ENCODE assay signal across 33 cellular contexts in genomic region chrY:13520474-13520873, GRCh38. TPM values are rescaled to one million over a fixed set of nuclear protein-coding genes. Genes with fewer than 3 reads are reported as not detected.
"Had no signal": no experiment of that assay in that cellular context is flagged by ENCODE, and none has a peak within 500 bp of the region (broad histone marks: within the 10 kb centered on the region; RNA-seq: fewer than 3 reads in every experiment).

No MANE protein-coding gene starts in this region.

- H3K27me3 Mint-ChIP-seq: activated B cell treated with CpG ODN at 0.5 μM for 24 hours; activated CD4-positive, alpha-beta memory T cell treated with anti-CD3 and anti-CD28 coated beads for 36 hours; activated CD4-positive, alpha-beta T cell treated with anti-CD3 and anti-CD28 coated beads, Interleukin-2, amount 10 ng/mL, durations not matched to agents 24 days and 14 days; activated naive CD8-positive, alpha-beta T cell treated with anti-CD3 and anti-CD28 coated beads, Interleukin-2, amount 10 ng/mL, durations not matched to agents 7 days and 5 days; activated T-helper 17 cell treated with anti-CD3 and anti-CD28 coated beads, Interleukin-2, amount 50 U/mL, for 72 hours had no signal

- H3K4me1 Mint-ChIP-seq: activated B cell treated with CpG ODN at 0.5 μM for 24 hours; activated CD4-positive, alpha-beta T cell treated with anti-CD3 and anti-CD28 coated beads, Interleukin-2, amount 10 ng/mL, durations not matched to agents 24 days and 14 days; activated naive CD8-positive, alpha-beta T cell treated with anti-CD3 and anti-CD28 coated beads, Interleukin-2, amount 10 ng/mL, durations not matched to agents 7 days and 5 days; activated T-helper 17 cell treated with anti-CD3 and anti-CD28 coated beads, Interleukin-2, amount 50 U/mL, for 72 hours had no signal

- DNase-seq: activated B cell treated with CpG ODN at 0.5 μM for 24 hours; activated CD4-positive, alpha-beta memory T cell treated with anti-CD3 and anti-CD28 coated beads for 36 hours; activated CD4-positive, alpha-beta T cell treated with anti-CD3 and anti-CD28 coated beads for 4 hours; activated CD4-positive, alpha-beta T cell treated with anti-CD3 and anti-CD28 coated beads, Interleukin-2, amount 10 ng/mL, durations not matched to agents 24 days and 14 days; activated CD4-positive, alpha-beta T cell treated with anti-CD3 and anti-CD28 coated beads, Interleukin-2, amount 50 U/mL, for 1 hour; activated CD4-positive, alpha-beta T cell treated with anti-CD3 and anti-CD28 coated beads, Interleukin-2, amount 50 U/mL, for 4 hours; activated CD4-positive, CD25-positive, alpha-beta regulatory T cell treated with anti-CD3 and anti-CD28 coated beads, Interleukin-2, amount 50 U/mL, for 72 hours; activated CD8-positive, alpha-beta memory T cell treated with anti-CD3 and anti-CD28 coated beads, Interleukin-2, amount 50 U/mL, for 4 hours; activated CD8-positive, alpha-beta T cell treated with anti-CD3 and anti-CD28 coated beads for 36 hours; activated effector memory CD4-positive, alpha-beta T cell treated with anti-CD3 and anti-CD28 coated beads, Interleukin-2, amount 50 U/mL, for 16 hours; activated gamma-delta T cell treated with Interleukin-2 at 50 U/mL for 16 hours; activated naive CD4-positive, alpha-beta T cell; activated naive CD4-positive, alpha-beta T cell treated with anti-CD3 and anti-CD28 coated beads for 36 hours; activated naive CD4-positive, alpha-beta T cell treated with anti-CD3 and anti-CD28 coated beads, Interleukin-2, amount 50 U/mL, for 16 hours; activated naive CD8-positive, alpha-beta T cell treated with anti-CD3 and anti-CD28 coated beads, Interleukin-2, amount 10 ng/mL, durations not matched to agents 7 days and 5 days; activated T-cell treated with anti-CD3 and anti-CD28 coated beads for 4 hours; activated T-cell treated with anti-CD3 and anti-CD28 coated beads, Interleukin-2, amount 50 U/mL, for 1 hour; activated T-cell treated with anti-CD3 and anti-CD28 coated beads, Interleukin-2, amount 50 U/mL, for 4 hours; activated T-cell treated with anti-CD3 and anti-CD28 coated beads, Interleukin-2, amount 50 U/mL, for 72 hours; adrenal gland; amniotic stem cell; aorta; body of pancreas; brain microvascular endothelial cell; central memory CD4-positive, alpha-beta T cell; T-helper 2 cell; T-helper 9 cell had no signal

- H3K36me3 Mint-ChIP-seq: activated CD4-positive, alpha-beta memory T cell treated with anti-CD3 and anti-CD28 coated beads for 36 hours; activated naive CD8-positive, alpha-beta T cell treated with anti-CD3 and anti-CD28 coated beads, Interleukin-2, amount 10 ng/mL, durations not matched to agents 7 days and 5 days had no signal

- H3K27ac Mint-ChIP-seq: activated B cell treated with CpG ODN at 0.5 μM for 24 hours; activated CD4-positive, alpha-beta memory T cell treated with anti-CD3 and anti-CD28 coated beads for 36 hours; activated CD4-positive, alpha-beta T cell treated with anti-CD3 and anti-CD28 coated beads, Interleukin-2, amount 10 ng/mL, durations not matched to agents 24 days and 14 days; activated CD8-positive, alpha-beta T cell treated with anti-CD3 and anti-CD28 coated beads for 36 hours; activated naive CD4-positive, alpha-beta T cell treated with anti-CD3 and anti-CD28 coated beads for 36 hours; activated naive CD4-positive, alpha-beta T cell treated with anti-CD3 and anti-CD28 coated beads, Interleukin-2, amount 50 U/mL, for 72 hours; activated naive CD8-positive, alpha-beta T cell treated with anti-CD3 and anti-CD28 coated beads, Interleukin-2, amount 10 ng/mL, durations not matched to agents 7 days and 5 days; activated T-cell treated with anti-CD3 and anti-CD28 coated beads, Interleukin-2, amount 50 U/mL, for 72 hours; activated T-helper 1 cell treated with anti-CD3 and anti-CD28 coated beads, Interleukin-12 subunit alpha, Interleukin-12 subunit beta, Interleukin-2, Interleukin-4 antibody, amounts not matched to agents 30 ng/mL and 10 ng/mL and 1 ng/mL, durations not matched to agents 14 hours and 24 hours and 36 hours; activated T-helper 17 cell treated with anti-CD3 and anti-CD28 coated beads, Interleukin-2, amount 50 U/mL, for 72 hours; T-helper 1 cell treated with Interleukin-12 subunit alpha and Interleukin-12 subunit beta and Interleukin-4 antibody, amounts not matched to agents 30 μg/mL and 1 μg/mL, for 36 hours; T-helper 2 cell treated with Interferon-gamma antibody and Interleukin-4, amounts not matched to agents 5 μg/mL and 100 μg/mL, for 36 hours had no signal

- H3K9me3 Mint-ChIP-seq: activated CD4-positive, alpha-beta memory T cell treated with anti-CD3 and anti-CD28 coated beads for 36 hours; activated CD8-positive, alpha-beta T cell treated with anti-CD3 and anti-CD28 coated beads for 36 hours; activated naive CD4-positive, alpha-beta T cell treated with anti-CD3 and anti-CD28 coated beads for 36 hours; activated T-cell treated with anti-CD3 and anti-CD28 coated beads, Interleukin-2, amount 50 U/mL, for 4 hours; activated T-helper 17 cell treated with anti-CD3 and anti-CD28 coated beads, Interleukin-2, amount 50 U/mL, for 72 hours; T-helper 2 cell treated with Interferon-gamma antibody and Interleukin-4, amounts not matched to agents 5 μg/mL and 100 μg/mL, for 36 hours had no signal

- H3K4me3 Mint-ChIP-seq: activated B cell treated with CpG ODN at 0.5 μM for 24 hours; activated CD4-positive, alpha-beta memory T cell treated with anti-CD3 and anti-CD28 coated beads for 36 hours; activated CD4-positive, alpha-beta T cell treated with anti-CD3 and anti-CD28 coated beads, Interleukin-2, amount 10 ng/mL, durations not matched to agents 24 days and 14 days; activated CD8-positive, alpha-beta T cell treated with anti-CD3 and anti-CD28 coated beads for 36 hours; activated naive CD4-positive, alpha-beta T cell treated with anti-CD3 and anti-CD28 coated beads for 36 hours; activated naive CD8-positive, alpha-beta T cell treated with anti-CD3 and anti-CD28 coated beads, Interleukin-2, amount 10 ng/mL, durations not matched to agents 7 days and 5 days; activated T-cell treated with anti-CD3 and anti-CD28 coated beads, Interleukin-2, amount 50 U/mL, for 4 hours; activated T-cell treated with anti-CD3 and anti-CD28 coated beads, Interleukin-2, amount 50 U/mL, for 72 hours; activated T-helper 1 cell treated with anti-CD3 and anti-CD28 coated beads, Interleukin-12 subunit alpha, Interleukin-12 subunit beta, Interleukin-2, Interleukin-4 antibody, amounts not matched to agents 30 ng/mL and 10 ng/mL and 1 ng/mL, durations not matched to agents 14 hours and 24 hours and 36 hours; activated T-helper 17 cell treated with anti-CD3 and anti-CD28 coated beads, Interleukin-2, amount 50 U/mL, for 72 hours; T-helper 1 cell treated with Interleukin-12 subunit alpha and Interleukin-12 subunit beta and Interleukin-4 antibody, amounts not matched to agents 30 μg/mL and 1 μg/mL, for 36 hours; T-helper 2 cell treated with Interferon-gamma antibody and Interleukin-4, amounts not matched to agents 5 μg/mL and 100 μg/mL, for 36 hours had no signal

- ATAC-seq: activated CD8-positive, alpha-beta T cell treated with anti-CD3 and anti-CD28 coated beads for 36 hours; activated T-cell treated with anti-CD3 and anti-CD28 coated beads, Interleukin-2, amount 50 U/mL, for 4 hours; activated T-cell treated with anti-CD3 and anti-CD28 coated beads, Interleukin-2, amount 50 U/mL, for 72 hours; activated T-helper 17 cell treated with anti-CD3 and anti-CD28 coated beads, Interleukin-2, amount 50 U/mL, for 72 hours; body of pancreas had no signal

RNA-seq across cellular contexts. Expression of gene UTY, which starts 40.6 kb away (rescaled TPM):
- total RNA-seq: aorta, body of pancreas, cardiac septum had no signal
